Comparison of ENCODE assay signal across 1 cellular context in the genomic region with DNA sequence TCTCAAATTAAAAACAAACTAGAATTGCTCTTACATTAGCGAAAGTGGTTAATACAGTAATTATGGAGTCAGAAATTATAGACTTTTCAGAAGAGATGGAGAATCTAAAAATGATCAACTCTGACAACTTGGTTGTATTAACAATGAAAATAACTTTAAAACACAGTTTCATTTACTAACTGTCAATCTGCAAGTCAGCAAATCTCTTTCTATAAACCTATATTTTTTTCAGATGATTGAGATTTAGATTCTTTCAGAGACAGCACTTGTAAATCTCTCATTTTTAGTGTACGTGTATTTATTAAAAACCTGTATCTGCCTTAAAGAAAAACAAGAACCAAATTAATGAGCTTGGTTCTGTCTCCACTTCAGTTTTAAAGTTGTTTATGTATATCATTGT.
TF ChIP-seq lines count a peak whose summit lies in the region.

No MANE protein-coding gene starts in this region.

TF ChIP-seq in K562, 482 proteins besides CTCF, POLR2A, EP300 and RAD21 (continued from another document):
- no peak for TF ChIP-seq TEAD4 (IDR thresholded peaks at IDR 0.05; ENCODE audit: low read length)
- TF ChIP-seq TEAD4 (CRISPR knock-in tag; IDR thresholded peaks at IDR 0.05; ENCODE audit: borderline replicate concordance) = no peak
TF ChIP-seq in K562: peak in this region for 3.
